31 cellular contexts compared by ENCODE assay signal in the genomic region with DNA sequence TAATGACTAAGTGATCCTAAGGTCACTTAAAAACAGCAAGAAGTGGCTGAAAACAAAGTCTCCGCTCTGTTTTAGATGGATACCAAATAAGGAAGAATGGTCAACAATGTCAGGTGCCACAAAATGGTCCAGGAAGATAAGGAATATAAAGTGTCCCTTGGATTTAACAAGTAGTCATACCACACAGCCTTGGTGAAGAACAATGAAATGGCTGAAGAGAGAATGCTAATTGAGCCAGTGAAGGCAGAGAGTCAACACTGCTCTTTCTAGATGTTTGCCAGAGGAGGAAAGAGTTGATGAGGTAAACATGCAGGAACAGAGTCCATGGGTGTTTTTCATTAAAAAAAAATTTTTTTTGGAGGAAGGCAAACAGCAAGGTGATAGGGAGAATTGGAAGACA.
"Had no signal": no experiment of that assay in that cellular context is flagged by ENCODE, and none has a peak within 500 bp of the region (broad histone marks: within the 10 kb centered on the region; RNA-seq: fewer than 3 reads in every experiment).

No MANE protein-coding gene starts in this region.

- H3K4me3 Mint-ChIP-seq: activated B cell treated with CpG ODN at 0.5 μM for 24 hours; activated CD4-positive, alpha-beta memory T cell treated with anti-CD3 and anti-CD28 coated beads for 36 hours; activated naive CD4-positive, alpha-beta T cell treated with anti-CD3 and anti-CD28 coated beads for 36 hours had no signal

- H3K9me3 Mint-ChIP-seq: activated B cell treated with CpG ODN at 0.5 μM for 24 hours; activated CD4-positive, alpha-beta memory T cell treated with anti-CD3 and anti-CD28 coated beads for 36 hours; activated naive CD4-positive, alpha-beta T cell treated with anti-CD3 and anti-CD28 coated beads for 36 hours; activated T-cell treated with anti-CD3 and anti-CD28 coated beads, Interleukin-2, amount 50 U/mL, for 4 hours; activated T-helper 1 cell treated with anti-CD3 and anti-CD28 coated beads, Interleukin-12 subunit alpha, Interleukin-12 subunit beta, Interleukin-2, Interleukin-4 antibody, amounts not matched to agents 30 ng/mL and 10 ng/mL and 1 ng/mL, durations not matched to agents 14 hours and 24 hours and 36 hours had no signal

- H3K4me3 ChIP-seq: adrenal gland, body of pancreas, breast epithelium, PC-9 had no signal

- H3K27me3 ChIP-seq: adrenal gland, body of pancreas, breast epithelium had no signal

- ATAC-seq: activated naive CD4-positive, alpha-beta T cell treated with anti-CD3 and anti-CD28 coated beads, Interleukin-2, amount 50 U/mL, for 72 hours; activated T-cell treated with anti-CD3 and anti-CD28 coated beads, Interleukin-2, amount 50 U/mL, for 4 hours; body of pancreas; Right ventricle myocardium inferior had no signal

- H3K27ac ChIP-seq: adrenal gland, body of pancreas, breast epithelium, PC-9, RWPE1 had no signal

- H3K27ac Mint-ChIP-seq: activated B cell treated with CpG ODN at 0.5 μM for 24 hours; activated CD4-positive, alpha-beta memory T cell treated with anti-CD3 and anti-CD28 coated beads for 36 hours; activated naive CD4-positive, alpha-beta T cell treated with anti-CD3 and anti-CD28 coated beads for 36 hours; activated T-helper 1 cell treated with anti-CD3 and anti-CD28 coated beads, Interleukin-12 subunit alpha, Interleukin-12 subunit beta, Interleukin-2, Interleukin-4 antibody, amounts not matched to agents 30 ng/mL and 10 ng/mL and 1 ng/mL, durations not matched to agents 14 hours and 24 hours and 36 hours had no signal

- DNase-seq: activated B cell treated with CpG ODN at 0.5 μM for 24 hours; activated CD4-positive, alpha-beta memory T cell treated with anti-CD3 and anti-CD28 coated beads for 36 hours; activated CD4-positive, alpha-beta T cell treated with anti-CD3 and anti-CD28 coated beads for 4 hours; activated CD4-positive, alpha-beta T cell treated with anti-CD3 and anti-CD28 coated beads, Interleukin-2, amount 50 U/mL, for 1 hour; activated CD4-positive, CD25-positive, alpha-beta regulatory T cell treated with anti-CD3 and anti-CD28 coated beads, Interleukin-2, amount 50 U/mL, for 72 hours; activated CD8-positive, alpha-beta memory T cell treated with anti-CD3 and anti-CD28 coated beads, Interleukin-2, amount 50 U/mL, for 4 hours; activated gamma-delta T cell treated with Interleukin-2 at 50 U/mL for 16 hours; activated naive CD4-positive, alpha-beta T cell treated with anti-CD3 and anti-CD28 coated beads for 36 hours; activated T-cell treated with anti-CD3 and anti-CD28 coated beads for 4 hours; activated T-cell treated with anti-CD3 and anti-CD28 coated beads, Interleukin-2, amount 50 U/mL, for 4 hours; adrenal gland; body of pancreas; Karpas-422; KBM-7; NCI-H1436 treated with DMSO at 0.1 percent for 48 hours; NCI-H187 treated with DMSO at 0.1 percent for 48 hours; NCI-H2107; NCI-H226; NCI-H446 treated with DMSO at 0.1 percent for 48 hours; NCI-H524; NCI-H69; PC-9; SIG-M5; SW 1271; T-helper 1 cell; T-helper 9 cell had no signal

- H3K9me3 ChIP-seq: adrenal gland, body of pancreas, breast epithelium had no signal

- H3K36me3 ChIP-seq: adrenal gland, breast epithelium had no signal

- H3K36me3 Mint-ChIP-seq: activated naive CD4-positive, alpha-beta T cell treated with anti-CD3 and anti-CD28 coated beads, Interleukin-2, amount 50 U/mL, for 72 hours had no signal

- H3K4me1 ChIP-seq: breast epithelium had no signal
